ENCODE assay signal across 15 cellular contexts in the genomic region with DNA sequence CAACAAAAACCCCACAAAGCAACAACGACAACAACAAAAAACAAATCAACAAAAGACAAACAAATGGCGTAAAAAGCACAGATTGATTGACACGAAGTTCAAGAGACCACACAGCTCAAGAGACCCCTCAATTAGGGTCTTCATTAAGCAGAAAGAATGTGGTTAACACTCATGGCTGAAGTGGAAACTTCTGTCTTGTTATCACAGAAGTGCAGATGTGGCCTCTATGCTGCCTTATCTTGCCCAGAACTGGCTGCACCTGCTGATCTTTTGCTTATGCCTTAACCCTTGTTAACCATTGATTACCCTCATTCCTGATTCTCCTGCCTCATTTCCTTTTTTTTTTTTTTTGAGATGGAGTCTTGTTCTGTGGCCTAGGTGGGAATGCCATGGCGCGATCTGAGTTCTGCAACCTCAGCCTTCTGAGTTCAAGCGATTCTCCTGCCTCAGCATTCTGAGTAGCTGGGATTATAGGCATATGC.
"Had no signal": no experiment of that assay in that cellular context is flagged by ENCODE, and none has a peak within 500 bp of the region (broad histone marks: within the 10 kb centered on the region; RNA-seq: fewer than 3 reads in every experiment).

No MANE protein-coding gene starts in this region.

- H3K9ac ChIP-seq: parathyroid adenoma had no signal

- ATAC-seq: left colon had no signal

- H3K27me3 ChIP-seq: ascending aorta had no signal

- DNase-seq: activated CD4-positive, alpha-beta memory T cell treated with anti-CD3 and anti-CD28 coated beads, Interleukin-2, amount 10 ng/mL, durations not matched to agents 7 days and 5 days; activated CD4-positive, alpha-beta T cell treated with anti-CD3 and anti-CD28 coated beads for 4 hours; activated naive CD4-positive, alpha-beta T cell treated with anti-CD3 and anti-CD28 coated beads, Interleukin-2, amount 10 ng/mL, durations not matched to agents 7 days and 5 days; activated T-cell treated with anti-CD3 and anti-CD28 coated beads, Interleukin-2, amount 50 U/mL, for 24 hours; head of caudate nucleus; left colon; retina; stimulated activated CD4-positive, alpha-beta T cell treated with anti-CD3 and anti-CD28 coated beads, Interleukin-4, amount 100 ng/mL, for 24 hours; stimulated activated naive CD4-positive, alpha-beta T cell treated with Interleukin-2 at 50 U/mL for 16 hours; WERI-Rb-1 had no signal

- H3K27ac Mint-ChIP-seq: activated CD4-positive, alpha-beta memory T cell treated with anti-CD3 and anti-CD28 coated beads, Interleukin-2, amount 10 ng/mL, durations not matched to agents 7 days and 5 days; activated naive CD4-positive, alpha-beta T cell treated with anti-CD3 and anti-CD28 coated beads, Interleukin-2, amount 10 ng/mL, durations not matched to agents 7 days and 5 days; activated T-cell treated with anti-CD3 and anti-CD28 coated beads, Interleukin-2, amount 50 U/mL, for 24 hours; mesothelial cell of epicardium had no signal

- H3K9me3 ChIP-seq: ascending aorta had no signal

- H2AFZ ChIP-seq: parathyroid adenoma had no signal

- H3K27me3 Mint-ChIP-seq: activated CD4-positive, alpha-beta memory T cell treated with anti-CD3 and anti-CD28 coated beads, Interleukin-2, amount 10 ng/mL, durations not matched to agents 7 days and 5 days; activated T-cell treated with anti-CD3 and anti-CD28 coated beads, Interleukin-2, amount 50 U/mL, for 24 hours had no signal

- H3K4me3 ChIP-seq: ascending aorta, lung had no signal

- H3K36me3 ChIP-seq: ascending aorta had no signal

- H3K36me3 Mint-ChIP-seq: mesothelial cell of epicardium had no signal

- H3K27ac ChIP-seq: ascending aorta, epithelial cell of prostate, parathyroid adenoma, WERI-Rb-1 had no signal

- H3K9me3 Mint-ChIP-seq: activated CD4-positive, alpha-beta memory T cell treated with anti-CD3 and anti-CD28 coated beads, Interleukin-2, amount 10 ng/mL, durations not matched to agents 7 days and 5 days; activated naive CD4-positive, alpha-beta T cell treated with anti-CD3 and anti-CD28 coated beads, Interleukin-2, amount 10 ng/mL, durations not matched to agents 7 days and 5 days; activated T-cell treated with anti-CD3 and anti-CD28 coated beads, Interleukin-2, amount 50 U/mL, for 24 hours; mesothelial cell of epicardium had no signal

- H3K4me3 Mint-ChIP-seq: activated CD4-positive, alpha-beta memory T cell treated with anti-CD3 and anti-CD28 coated beads, Interleukin-2, amount 10 ng/mL, durations not matched to agents 7 days and 5 days; activated naive CD4-positive, alpha-beta T cell treated with anti-CD3 and anti-CD28 coated beads, Interleukin-2, amount 10 ng/mL, durations not matched to agents 7 days and 5 days had no signal

- H3K4me1 ChIP-seq: parathyroid adenoma had no signal
